In the genomic region with DNA sequence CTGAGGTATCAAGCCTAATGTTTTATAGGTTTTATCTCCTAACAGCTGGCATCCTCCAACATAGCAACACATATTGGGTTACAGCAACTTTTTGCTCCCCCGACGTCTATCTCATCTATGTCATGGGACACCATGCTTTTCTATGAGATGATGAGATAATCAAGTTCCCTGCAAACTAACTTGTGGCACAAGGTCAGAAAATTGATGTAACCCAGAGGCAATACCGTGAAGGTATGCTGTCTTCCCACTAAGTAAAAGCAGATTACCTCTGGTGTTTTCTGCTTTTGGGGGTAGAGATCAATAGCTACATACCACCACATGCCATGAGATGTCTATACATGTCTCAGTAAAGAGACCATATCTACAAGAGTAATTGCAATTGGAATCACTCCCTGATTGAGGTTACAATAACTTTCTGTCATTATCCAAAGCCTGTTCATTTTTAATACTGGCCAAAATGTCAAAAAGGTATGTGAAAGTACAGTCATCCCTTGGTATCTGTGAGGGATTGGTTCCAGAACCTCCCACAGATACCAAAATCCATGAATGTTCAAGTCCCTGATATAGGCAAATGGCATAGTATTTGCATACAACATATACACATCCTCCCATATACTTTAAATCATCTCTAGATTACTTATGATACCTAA, we compare ENCODE assay signal across 29 cellular contexts.
"Had no signal": no experiment of that assay in that cellular context is flagged by ENCODE, and none has a peak within 500 bp of the region (broad histone marks: within the 10 kb centered on the region; RNA-seq: fewer than 3 reads in every experiment).

No MANE protein-coding gene starts in this region.

- H3K4me3 Mint-ChIP-seq: activated CD4-positive, alpha-beta T cell treated with anti-CD3 and anti-CD28 coated beads for 36 hours; activated naive CD4-positive, alpha-beta T cell treated with anti-CD3 and anti-CD28 coated beads for 36 hours; activated naive CD8-positive, alpha-beta T cell treated with anti-CD3 and anti-CD28 coated beads for 36 hours; effector memory CD8-positive, alpha-beta T cell; naive B cell; nephron progenitor cell; stimulated activated effector memory CD8-positive, alpha-beta T cell treated with anti-CD3 and anti-CD28 coated beads, Interleukin-12 subunit alpha, Interleukin-12 subunit beta, amount 100 ng/mL, for 72 hours; stimulated activated naive CD8-positive, alpha-beta T cell treated with anti-CD3 and anti-CD28 coated beads, Interleukin-15, Interleukin-2, amounts not matched to agents 100 ng/mL and 50 ng/mL, for 24 hours; T-helper 17 cell; type B pancreatic cell had no signal

- H3K4me3 ChIP-seq: adrenal gland, ascending aorta, ovary, uterus had no signal

- H3K27ac ChIP-seq: adrenal gland, ascending aorta, brain microvascular endothelial cell, ovary, uterus had no signal

- H3K36me3 Mint-ChIP-seq: activated naive CD8-positive, alpha-beta T cell treated with anti-CD3 and anti-CD28 coated beads for 36 hours; naive B cell; stimulated activated effector memory CD8-positive, alpha-beta T cell treated with anti-CD3 and anti-CD28 coated beads, Interleukin-12 subunit alpha, Interleukin-12 subunit beta, amount 100 ng/mL, for 72 hours; type B pancreatic cell had no signal

- H3K27ac Mint-ChIP-seq: activated CD4-positive, alpha-beta T cell treated with anti-CD3 and anti-CD28 coated beads for 36 hours; activated naive CD4-positive, alpha-beta T cell treated with anti-CD3 and anti-CD28 coated beads for 36 hours; activated naive CD8-positive, alpha-beta T cell treated with anti-CD3 and anti-CD28 coated beads for 36 hours; effector memory CD8-positive, alpha-beta T cell; naive B cell; nephron progenitor cell; progenitor cell of endocrine pancreas; stimulated activated effector memory CD8-positive, alpha-beta T cell treated with anti-CD3 and anti-CD28 coated beads, Interleukin-12 subunit alpha, Interleukin-12 subunit beta, amount 100 ng/mL, for 72 hours; stimulated activated naive CD8-positive, alpha-beta T cell treated with anti-CD3 and anti-CD28 coated beads, Interleukin-15, Interleukin-2, amounts not matched to agents 100 ng/mL and 50 ng/mL, for 24 hours; T-helper 17 cell; type B pancreatic cell had no signal

- DNase-seq: activated CD4-positive, alpha-beta T cell treated with anti-CD3 and anti-CD28 coated beads for 36 hours; activated CD4-positive, CD25-positive, alpha-beta regulatory T cell; activated CD8-positive, alpha-beta memory T cell treated with anti-CD3 and anti-CD28 coated beads for 24 hours; activated effector memory CD4-positive, alpha-beta T cell treated with anti-CD3 and anti-CD28 coated beads, Interleukin-2, amount 50 U/mL, for 16 hours; activated naive CD4-positive, alpha-beta T cell treated with anti-CD3 and anti-CD28 coated beads for 36 hours; activated naive CD8-positive, alpha-beta T cell treated with anti-CD3 and anti-CD28 coated beads for 36 hours; adrenal gland; brain microvascular endothelial cell; cortex of kidney; effector memory CD8-positive, alpha-beta T cell; foreskin fibroblast; head of caudate nucleus; hippocampal formation; left cardiac atrium; left ventricle myocardium superior; naive B cell; nephron progenitor cell; ovary; retina; small intestine; stimulated activated CD4-positive, alpha-beta T cell treated with anti-CD3 and anti-CD28 coated beads, Interleukin-4, amount 100 ng/mL, for 24 hours; T-helper 17 cell; uterus had no signal

- H3K27me3 ChIP-seq: adrenal gland, ascending aorta, brain microvascular endothelial cell, ovary, uterus had no signal

- H3K36me3 ChIP-seq: adrenal gland, ascending aorta, brain microvascular endothelial cell, ovary, uterus had no signal

- H3K9me3 ChIP-seq: ovary had no signal

- H3K9me3 Mint-ChIP-seq: effector memory CD8-positive, alpha-beta T cell had no signal

- H3K4me1 Mint-ChIP-seq: activated CD4-positive, alpha-beta T cell treated with anti-CD3 and anti-CD28 coated beads for 36 hours; activated naive CD8-positive, alpha-beta T cell treated with anti-CD3 and anti-CD28 coated beads for 36 hours; naive B cell; stimulated activated effector memory CD8-positive, alpha-beta T cell treated with anti-CD3 and anti-CD28 coated beads, Interleukin-12 subunit alpha, Interleukin-12 subunit beta, amount 100 ng/mL, for 72 hours had no signal

- H3K4me1 ChIP-seq: adrenal gland, uterus had no signal

- H3K27me3 Mint-ChIP-seq: activated naive CD8-positive, alpha-beta T cell treated with anti-CD3 and anti-CD28 coated beads for 36 hours; effector memory CD8-positive, alpha-beta T cell; progenitor cell of endocrine pancreas; type B pancreatic cell had no signal

- FAIRE-seq: keratinocyte, small intestine had no signal
